ENCODE assay signal across 17 cellular contexts in genomic region chr1:228364706-228365213, GRCh38. TPM values are rescaled to one million over a fixed set of nuclear protein-coding genes. Genes with fewer than 3 reads are reported as not detected.
DNase-seq lines count a peak whose midpoint lies in the region; ATAC-seq and TF ChIP-seq lines count a peak whose summit lies in the region.
"Had no signal": no experiment of that assay in that cellular context is flagged by ENCODE, and none has a peak within 500 bp of the region (broad histone marks: within the 10 kb centered on the region; RNA-seq: fewer than 3 reads in every experiment).

No MANE protein-coding gene starts in this region.

- H2BK5ac ChIP-seq in H9 (ENCODE audit: insufficient read length, low read length), result no peak overlapping the region

- intact Hi-C loops in left lung (cut with DNase I), result no loop called here
- intact Hi-C loops in sigmoid colon (cut with DNase I), result no loop called here

- no peaks in the 10 kb centered on the region for H3K27me3 Mint-ChIP-seq in activated CD4-positive, alpha-beta memory T cell treated with anti-CD3 and anti-CD28 coated beads, Interleukin-2, amount 10 ng/mL, durations not matched to agents 7 days and 5 days
- peaks cover 5% of the 10 kb centered on the region for H3K27me3 Mint-ChIP-seq in H9 (ENCODE audit: low read depth)
- H3K27me3 Mint-ChIP-seq: CD4-positive, alpha-beta T cell had no signal

- no peak overlapping the region for H2BK15ac ChIP-seq in H9 (ENCODE audit: low read depth, low read length)

- H3K14ac ChIP-seq in H9 (ENCODE audit: insufficient read depth, low read length), result no peak overlapping the region; the same call in 1 of the 2 replicates

- CTCF ChIA-PET in activated CD4-positive, alpha-beta memory T cell treated with anti-CD3 and anti-CD28 coated beads, Interleukin-2, amount 10 ng/mL, durations not matched to agents 7 days and 5 days (lab: Charles Lee), result no interaction called here

- no peak for TF ChIP-seq EP300 in sigmoid colon (IDR thresholded peaks at IDR 0.05)

- no peak overlapping the region for H3K4me3 Mint-ChIP-seq in activated CD4-positive, alpha-beta memory T cell treated with anti-CD3 and anti-CD28 coated beads, Interleukin-2, amount 10 ng/mL, durations not matched to agents 7 days and 5 days
- no peak overlapping the region for H3K4me3 Mint-ChIP-seq in H9
- H3K4me3 Mint-ChIP-seq: CD4-positive, alpha-beta T cell had no signal

- H3K27ac ChIP-seq in cardiac muscle cell (peak overlapping the region; percentile 39), left lung (no peak overlapping the region), sigmoid colon (no peak overlapping the region), H9 (ENCODE audit: insufficient read length, low read depth, low read length) (no peak overlapping the region)
- H3K27ac ChIP-seq: HL-60 had no signal

- no peak overlapping the region for H2BK20ac ChIP-seq in H9 (ENCODE audit: low read depth, low read length, poor library complexity, severe bottlenecking)

- H3K79me1 ChIP-seq in H9 (ENCODE audit: insufficient read depth, low read depth, low read length, poor library complexity, severe bottlenecking), result no peaks in the 10 kb centered on the region

- no peaks in the 10 kb centered on the region for H3K4me1 Mint-ChIP-seq in activated CD4-positive, alpha-beta memory T cell treated with anti-CD3 and anti-CD28 coated beads, Interleukin-2, amount 10 ng/mL, durations not matched to agents 7 days and 5 days
- H3K4me1 Mint-ChIP-seq in H9, result peaks cover 3 to 11% of the 10 kb centered on the region in 2 experiments; a peak in 2 of 4 replicates

- H3K9ac ChIP-seq in H9 (ENCODE audit: extremely low read depth, insufficient read length, low read length), result no peak overlapping the region

- H4K8ac ChIP-seq in H9 (replicated peaks; ENCODE audit: insufficient read length, low read depth, low read length), result no peak overlapping the region

- H3T11ph ChIP-seq in H9 (ENCODE audit: low read length), result no peak overlapping the region

- H3K36me3 Mint-ChIP-seq in activated CD4-positive, alpha-beta memory T cell treated with anti-CD3 and anti-CD28 coated beads, Interleukin-2, amount 10 ng/mL, durations not matched to agents 7 days and 5 days (ENCODE audit: low read depth), result no peaks in the 10 kb centered on the region
- no peaks in the 10 kb centered on the region for H3K36me3 Mint-ChIP-seq in H9 (ENCODE audit: insufficient read depth in 1 of 3, low read depth in 3 of 3)

- no peaks in the 10 kb centered on the region for H3K36me3 ChIP-seq in GM06990 (ENCODE audit: control insufficient read depth, insufficient read depth, low read length)
- H3K36me3 ChIP-seq in cardiac muscle cell, result no peaks in the 10 kb centered on the region
- no peaks in the 10 kb centered on the region for H3K36me3 ChIP-seq in left lung
- H3K36me3 ChIP-seq in sigmoid colon, result no peaks in the 10 kb centered on the region

- no peak overlapping the region for H2BK120ac ChIP-seq in H9 (ENCODE audit: low read depth, low read length, poor library complexity, severe bottlenecking)

- H3K79me2 ChIP-seq in H9 (ENCODE audit: insufficient read depth, low read length), result no peaks in the 10 kb centered on the region

- no peak for ATAC-seq in left lung
- ATAC-seq: HCT116, PC-3 had no signal

- H3K56ac ChIP-seq in H9 (ENCODE audit: insufficient read length, low read depth, low read length), result no peak overlapping the region

- peaks cover 26% of the 10 kb centered on the region for H3K4me1 ChIP-seq in cardiac muscle cell (ENCODE audit: low read depth)
- no peaks in the 10 kb centered on the region for H3K4me1 ChIP-seq in left lung
- no peaks in the 10 kb centered on the region for H3K4me1 ChIP-seq in sigmoid colon
- H3K4me1 ChIP-seq in H9 (ENCODE audit: insufficient read depth, low read length), result no peaks in the 10 kb centered on the region

- peak; percentile 1 for DNase-seq in GM06990 (ENCODE audit: extremely low read depth, insufficient read length)
- DNase-seq in cardiac muscle cell (ENCODE audit: low read depth in 1 of 2, low spot score in 1 of 2), result no peak
- DNase-seq in left lung, result peak; percentile 29 to 69
- peak; percentile 59 for DNase-seq in sigmoid colon
- DNase-seq in GM19240 (ENCODE audit: insufficient read length, low spot score), result no peak
- no peak for DNase-seq in activated CD4-positive, alpha-beta memory T cell treated with anti-CD3 and anti-CD28 coated beads, Interleukin-2, amount 10 ng/mL, durations not matched to agents 7 days and 5 days
- DNase-seq in H9, result no peak
- no peak for DNase-seq in NCI-H524 treated with DMSO at 0.1 percent for 48 hours (lab: John Stamatoyannopoulos, UW)
- DNase-seq: AML-193, DMS79, NCI-H1694, NCI-H345, PC-3 had no signal

- no peak overlapping the region for H3K4me3 ChIP-seq in GM06990 (replicated peaks; ENCODE audit: low read depth, low read length)
- H3K4me3 ChIP-seq in cardiac muscle cell, result no peak overlapping the region
- no peak overlapping the region for H3K4me3 ChIP-seq in left lung
- H3K4me3 ChIP-seq in sigmoid colon, result no peak overlapping the region

- no peak overlapping the region for H4K91ac ChIP-seq in H9 (ENCODE audit: insufficient read length, low read depth, low read length)

- no peak overlapping the region for H4K5ac ChIP-seq in H9 (ENCODE audit: insufficient read length, low read depth, low read length)

- POLR2A ChIA-PET in activated CD4-positive, alpha-beta memory T cell treated with anti-CD3 and anti-CD28 coated beads, Interleukin-2, amount 10 ng/mL, durations not matched to agents 7 days and 5 days (lab: Charles Lee), result no interaction called here

- H3K4ac ChIP-seq in H9 (ENCODE audit: low read depth, low read length), result no peak overlapping the region

- no peak overlapping the region for H3K23ac ChIP-seq in H9 (ENCODE audit: insufficient read length, low read depth, low read length)

- no peaks in the 10 kb centered on the region for H4K20me1 ChIP-seq in H9 (ENCODE audit: control insufficient read depth, insufficient read depth, insufficient read length)

- no peaks in the 10 kb centered on the region for H3K23me2 ChIP-seq in H9 (ENCODE audit: insufficient read length, low read depth, low read length, poor library complexity, severe bottlenecking)

- no peak overlapping the region for H3K18ac ChIP-seq in H9 (ENCODE audit: insufficient read length, low read depth, low read length)

- H2BK12ac ChIP-seq in H9 (ENCODE audit: insufficient read length, low read depth, low read length), result no peak overlapping the region

- H2AFZ ChIP-seq in H9 (ENCODE audit: low read length), result no peak overlapping the region

- no peaks in the 10 kb centered on the region for H3K9me3 Mint-ChIP-seq in activated CD4-positive, alpha-beta memory T cell treated with anti-CD3 and anti-CD28 coated beads, Interleukin-2, amount 10 ng/mL, durations not matched to agents 7 days and 5 days
- H3K9me3 Mint-ChIP-seq in H9, result no peaks in the 10 kb centered on the region
- H3K9me3 Mint-ChIP-seq: CD4-positive, alpha-beta T cell had no signal

- H3K27ac Mint-ChIP-seq in activated CD4-positive, alpha-beta memory T cell treated with anti-CD3 and anti-CD28 coated beads, Interleukin-2, amount 10 ng/mL, durations not matched to agents 7 days and 5 days, result no peak overlapping the region
- H3K27ac Mint-ChIP-seq in H9, result 0 out of 7 replicates have a peak overlapping the region, but pooled peaks of 1 of the 3 experiments have one; percentile 44
- H3K27ac Mint-ChIP-seq: CD4-positive, alpha-beta T cell had no signal

- TF ChIP-seq CTCF in GM06990 (IDR thresholded peaks at IDR 0.05; ENCODE audit: insufficient read depth, low read length, poor library complexity, severe bottlenecking), result no peak
- no peak for TF ChIP-seq CTCF in cardiac muscle cell (IDR thresholded peaks at IDR 0.05; ENCODE audit: low read depth, low read length)
- TF ChIP-seq CTCF in left lung (IDR thresholded peaks at IDR 0.05), result no peak
- TF ChIP-seq CTCF in sigmoid colon (IDR thresholded peaks at IDR 0.05), result no peak
- no peak for TF ChIP-seq CTCF in H9 (conservative IDR thresholded peaks at IDR 0.05)

- H3K27me3 ChIP-seq in GM06990 (replicated peaks; ENCODE audit: control insufficient read depth, insufficient read depth, low read length), result no peaks in the 10 kb centered on the region
- H3K27me3 ChIP-seq in cardiac muscle cell, result no peaks in the 10 kb centered on the region
- peaks cover 0 to 14% of the 10 kb centered on the region in 2 donors for H3K27me3 ChIP-seq in left lung
- peaks cover 0 to 27% (median 0%) of the 10 kb centered on the region in 3 donors for H3K27me3 ChIP-seq in sigmoid colon
- H3K27me3 ChIP-seq in H9 (ENCODE audit: insufficient read depth, low read length), result no peaks in the 10 kb centered on the region; the same call in 1 of the 2 replicates

- no peak overlapping the region for H2AK5ac ChIP-seq in H9 (ENCODE audit: insufficient read length, low read length)

- TF ChIP-seq POLR2A in sigmoid colon (IDR thresholded peaks at IDR 0.05), result no peak

- WGBS in sigmoid colon, 2 donors, result 73 to 87% methylated on average over 19 of the region's 19 CpGs
- no CpG with 5 or more reads among the region's 19 CpGs for WGBS in H9 (ENCODE audit: extremely low coverage, insufficient read length, low lambda C conversion rate)

- H3K4me2 ChIP-seq in H9 (ENCODE audit: insufficient read depth, insufficient read length, low read length), result no peak overlapping the region

- H3K9me3 ChIP-seq in cardiac muscle cell (ENCODE audit: low read depth), result no peaks in the 10 kb centered on the region
- no peaks in the 10 kb centered on the region for H3K9me3 ChIP-seq in left lung
- no peaks in the 10 kb centered on the region for H3K9me3 ChIP-seq in sigmoid colon
- no peaks in the 10 kb centered on the region for H3K9me3 ChIP-seq in H9 (ENCODE audit: control insufficient read depth, low read depth, low read length)

RNA-seq across cellular contexts. Expression of gene TRIM11, which starts 41.9 kb away (rescaled TPM):
- total RNA-seq in cardiac muscle cell, result 32.4 and 43.2 TPM in 2 replicates
- 16.4 and 18.5 TPM in 2 replicates for polyA plus RNA-seq in cardiac muscle cell
- total RNA-seq in left lung, result 10 to 100 TPM; 21.5 to 27.1 TPM
- total RNA-seq in sigmoid colon, result 10 to 100 TPM; 11.8 to 19.6 (median 16.0) TPM
- polyA plus RNA-seq in sigmoid colon, result 10 to 100 TPM; 12.0 to 32.9 (median 14.3) TPM
- total RNA-seq in activated CD4-positive, alpha-beta memory T cell treated with anti-CD3 and anti-CD28 coated beads, Interleukin-2, amount 10 ng/mL, durations not matched to agents 7 days and 5 days, result 10 to 100 TPM; 63.7 to 69.0 TPM
- 38.1 and 41.4 TPM in 2 replicates for total RNA-seq in H9 (2021)

RNA-seq across cellular contexts. Expression of gene TRIM17, which starts 51.9 kb away (rescaled TPM):
- total RNA-seq in cardiac muscle cell (6.7 and 17.9 TPM in 2 replicates), left lung (1 to 10 TPM; 1.3 to 2.9 TPM), sigmoid colon (under 1 TPM in 1 of 4 donors, not detected in 3; 0.95 TPM), H9 (2021) (2.8 TPM in 2 replicates)
- polyA plus RNA-seq in cardiac muscle cell (11.8 and 15.0 TPM in 2 replicates), sigmoid colon (under 1 TPM in 1 of 3 donors, not detected in 2; 0.44 TPM)
- 1 to 10 TPM; 2.8 to 3.8 TPM for total RNA-seq in activated CD4-positive, alpha-beta memory T cell treated with anti-CD3 and anti-CD28 coated beads, Interleukin-2, amount 10 ng/mL, durations not matched to agents 7 days and 5 days
- total RNA-seq: G401, PC-3 had no signal

Comparison
In these comparisons a context has a peak if more than half of its experiments do, and no peak if none do; other contexts are left out.
1. DNase-seq: peak in GM06990 (single experiment), left lung (2 of 2) and sigmoid colon (single experiment); none in cardiac muscle cell (0 of 2), GM19240 (single experiment), activated CD4-positive, alpha-beta memory T cell treated with anti-CD3 and anti-CD28 coated beads, Interleukin-2, amount 10 ng/mL, durations not matched to agents 7 days and 5 days (single experiment), H9 (single experiment) and NCI-H524 treated with DMSO at 0.1 percent for 48 hours (single experiment).